10 cellular contexts compared by ENCODE assay signal in genomic region chr17:47414612-47415011, GRCh38.
"Had no signal": no experiment of that assay in that cellular context is flagged by ENCODE, and none has a peak within 500 bp of the region (broad histone marks: within the 10 kb centered on the region; RNA-seq: fewer than 3 reads in every experiment).

No MANE protein-coding gene starts in this region.

- H3K9me3 ChIP-seq: HAP-1 had no signal

- H3K4me2 ChIP-seq: GM23338 had no signal

- H3K9ac ChIP-seq: GM23248 had no signal

- H2AFZ ChIP-seq: GM23248, GM23338 had no signal

- DNase-seq: GOT3, H7, H9, HCEC 1CT, HFFc6 had no signal

- ATAC-seq: GM23338, HCT116 had no signal

- H3K4me1 ChIP-seq: HAP-1 had no signal

- H3K36me3 ChIP-seq: HAP-1 had no signal

- H3K4me3 ChIP-seq: GM23248, GM23338, HAP-1 had no signal

- FAIRE-seq: H1 had no signal

- H3K27ac ChIP-seq: GM23248 had no signal
